ENCODE assay signal across 1 cellular context in the genomic region with DNA sequence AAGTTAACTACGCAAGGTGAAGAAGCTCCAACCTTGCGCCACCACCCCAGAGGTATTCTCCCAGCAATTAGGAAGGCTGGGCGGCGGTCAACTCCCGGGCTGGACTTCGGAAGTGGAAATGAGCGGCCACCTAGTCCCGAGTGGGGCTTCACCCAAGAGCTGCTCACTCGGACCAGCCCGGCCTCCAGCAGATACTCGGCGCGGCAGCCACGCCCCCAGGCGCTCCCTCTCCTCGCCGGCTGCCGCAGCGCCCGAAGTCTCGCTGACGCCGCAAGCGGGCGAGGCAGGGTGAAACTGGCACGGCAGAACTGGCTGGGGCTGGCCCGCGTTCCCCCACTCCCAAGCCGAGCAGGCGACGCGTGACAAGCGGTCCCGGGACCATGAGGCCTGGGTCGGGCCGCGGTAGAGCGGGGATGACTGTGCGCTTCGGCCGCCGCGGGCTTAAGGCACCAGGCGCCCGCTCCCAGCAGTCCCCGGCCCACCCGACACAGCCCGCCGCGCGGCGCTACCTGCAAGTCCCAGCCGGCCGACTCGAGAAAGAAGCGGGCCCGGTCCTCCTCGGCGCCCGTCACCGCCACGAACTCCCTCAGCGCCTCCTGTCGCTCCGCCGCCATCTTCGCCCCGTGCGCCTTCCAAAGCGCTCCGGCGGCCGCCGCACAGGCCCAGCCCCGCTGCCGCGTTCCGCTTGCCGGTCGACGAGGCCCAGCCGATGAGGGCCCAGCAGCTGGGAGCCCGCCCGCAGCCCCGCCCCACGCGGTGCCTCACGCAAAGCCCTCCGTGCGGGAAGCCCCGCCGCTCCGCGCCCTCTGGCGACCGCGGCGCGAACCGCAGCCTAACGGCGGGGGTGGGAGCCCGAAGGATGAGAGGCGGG.
TF ChIP-seq lines count a peak whose summit lies in the region.

A gene (minus strand): TSS at position 639 of the 871 bp plus-strand sequence. CDS start 25 bp downstream, at position 614.

TF ChIP-seq in HepG2, 621 proteins besides CTCF, POLR2A, EP300 and RAD21 (continued from another document and continues in another):
- TF ChIP-seq, protein P1, sequence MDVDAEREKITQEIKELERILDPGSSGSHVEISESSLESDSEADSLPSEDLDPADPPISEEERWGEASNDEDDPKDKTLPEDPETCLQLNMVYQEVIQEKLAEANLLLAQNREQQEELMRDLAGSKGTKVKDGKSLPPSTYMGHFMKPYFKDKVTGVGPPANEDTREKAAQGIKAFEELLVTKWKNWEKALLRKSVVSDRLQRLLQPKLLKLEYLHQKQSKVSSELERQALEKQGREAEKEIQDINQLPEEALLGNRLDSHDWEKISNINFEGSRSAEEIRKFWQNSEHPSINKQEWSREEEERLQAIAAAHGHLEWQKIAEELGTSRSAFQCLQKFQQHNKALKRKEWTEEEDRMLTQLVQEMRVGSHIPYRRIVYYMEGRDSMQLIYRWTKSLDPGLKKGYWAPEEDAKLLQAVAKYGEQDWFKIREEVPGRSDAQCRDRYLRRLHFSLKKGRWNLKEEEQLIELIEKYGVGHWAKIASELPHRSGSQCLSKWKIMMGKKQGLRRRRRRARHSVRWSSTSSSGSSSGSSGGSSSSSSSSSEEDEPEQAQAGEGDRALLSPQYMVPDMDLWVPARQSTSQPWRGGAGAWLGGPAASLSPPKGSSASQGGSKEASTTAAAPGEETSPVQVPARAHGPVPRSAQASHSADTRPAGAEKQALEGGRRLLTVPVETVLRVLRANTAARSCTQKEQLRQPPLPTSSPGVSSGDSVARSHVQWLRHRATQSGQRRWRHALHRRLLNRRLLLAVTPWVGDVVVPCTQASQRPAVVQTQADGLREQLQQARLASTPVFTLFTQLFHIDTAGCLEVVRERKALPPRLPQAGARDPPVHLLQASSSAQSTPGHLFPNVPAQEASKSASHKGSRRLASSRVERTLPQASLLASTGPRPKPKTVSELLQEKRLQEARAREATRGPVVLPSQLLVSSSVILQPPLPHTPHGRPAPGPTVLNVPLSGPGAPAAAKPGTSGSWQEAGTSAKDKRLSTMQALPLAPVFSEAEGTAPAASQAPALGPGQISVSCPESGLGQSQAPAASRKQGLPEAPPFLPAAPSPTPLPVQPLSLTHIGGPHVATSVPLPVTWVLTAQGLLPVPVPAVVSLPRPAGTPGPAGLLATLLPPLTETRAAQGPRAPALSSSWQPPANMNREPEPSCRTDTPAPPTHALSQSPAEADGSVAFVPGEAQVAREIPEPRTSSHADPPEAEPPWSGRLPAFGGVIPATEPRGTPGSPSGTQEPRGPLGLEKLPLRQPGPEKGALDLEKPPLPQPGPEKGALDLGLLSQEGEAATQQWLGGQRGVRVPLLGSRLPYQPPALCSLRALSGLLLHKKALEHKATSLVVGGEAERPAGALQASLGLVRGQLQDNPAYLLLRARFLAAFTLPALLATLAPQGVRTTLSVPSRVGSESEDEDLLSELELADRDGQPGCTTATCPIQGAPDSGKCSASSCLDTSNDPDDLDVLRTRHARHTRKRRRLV (CRISPR knock-in tag; IDR thresholded peaks at IDR 0.05), result no peak; the same call in 1 of the 2 replicates
- peak; percentile 94 for TF ChIP-seq MED1 (CRISPR knock-in tag; IDR thresholded peaks at IDR 0.05)
- TF ChIP-seq, protein P2, sequence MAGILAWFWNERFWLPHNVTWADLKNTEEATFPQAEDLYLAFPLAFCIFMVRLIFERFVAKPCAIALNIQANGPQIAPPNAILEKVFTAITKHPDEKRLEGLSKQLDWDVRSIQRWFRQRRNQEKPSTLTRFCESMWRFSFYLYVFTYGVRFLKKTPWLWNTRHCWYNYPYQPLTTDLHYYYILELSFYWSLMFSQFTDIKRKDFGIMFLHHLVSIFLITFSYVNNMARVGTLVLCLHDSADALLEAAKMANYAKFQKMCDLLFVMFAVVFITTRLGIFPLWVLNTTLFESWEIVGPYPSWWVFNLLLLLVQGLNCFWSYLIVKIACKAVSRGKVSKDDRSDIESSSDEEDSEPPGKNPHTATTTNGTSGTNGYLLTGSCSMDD (CRISPR knock-in tag; IDR thresholded peaks at IDR 0.05), result peak; percentile 96
- TF ChIP-seq, protein P3, sequence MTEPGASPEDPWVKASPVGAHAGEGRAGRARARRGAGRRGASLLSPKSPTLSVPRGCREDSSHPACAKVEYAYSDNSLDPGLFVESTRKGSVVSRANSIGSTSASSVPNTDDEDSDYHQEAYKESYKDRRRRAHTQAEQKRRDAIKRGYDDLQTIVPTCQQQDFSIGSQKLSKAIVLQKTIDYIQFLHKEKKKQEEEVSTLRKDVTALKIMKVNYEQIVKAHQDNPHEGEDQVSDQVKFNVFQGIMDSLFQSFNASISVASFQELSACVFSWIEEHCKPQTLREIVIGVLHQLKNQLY (CRISPR knock-in tag; IDR thresholded peaks at IDR 0.05), result no peak
- TF ChIP-seq, protein P4, sequence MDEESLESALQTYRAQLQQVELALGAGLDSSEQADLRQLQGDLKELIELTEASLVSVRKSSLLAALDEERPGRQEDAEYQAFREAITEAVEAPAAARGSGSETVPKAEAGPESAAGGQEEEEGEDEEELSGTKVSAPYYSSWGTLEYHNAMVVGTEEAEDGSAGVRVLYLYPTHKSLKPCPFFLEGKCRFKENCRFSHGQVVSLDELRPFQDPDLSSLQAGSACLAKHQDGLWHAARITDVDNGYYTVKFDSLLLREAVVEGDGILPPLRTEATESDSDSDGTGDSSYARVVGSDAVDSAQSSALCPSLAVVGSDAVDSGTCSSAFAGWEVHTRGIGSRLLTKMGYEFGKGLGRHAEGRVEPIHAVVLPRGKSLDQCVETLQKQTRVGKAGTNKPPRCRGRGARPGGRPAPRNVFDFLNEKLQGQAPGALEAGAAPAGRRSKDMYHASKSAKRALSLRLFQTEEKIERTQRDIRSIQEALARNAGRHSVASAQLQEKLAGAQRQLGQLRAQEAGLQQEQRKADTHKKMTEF (CRISPR knock-in tag; IDR thresholded peaks at IDR 0.05), result peak; percentile 94
- peak; percentile 97 for TF ChIP-seq IKZF4 (CRISPR knock-in tag; IDR thresholded peaks at IDR 0.05; ENCODE audit: borderline replicate concordance, low read depth, not compliant biosample characterization)
- peak; percentile 100 for TF ChIP-seq YEATS4 (CRISPR knock-in tag; IDR thresholded peaks at IDR 0.05; ENCODE audit: borderline replicate concordance)
- TF ChIP-seq, protein P5, sequence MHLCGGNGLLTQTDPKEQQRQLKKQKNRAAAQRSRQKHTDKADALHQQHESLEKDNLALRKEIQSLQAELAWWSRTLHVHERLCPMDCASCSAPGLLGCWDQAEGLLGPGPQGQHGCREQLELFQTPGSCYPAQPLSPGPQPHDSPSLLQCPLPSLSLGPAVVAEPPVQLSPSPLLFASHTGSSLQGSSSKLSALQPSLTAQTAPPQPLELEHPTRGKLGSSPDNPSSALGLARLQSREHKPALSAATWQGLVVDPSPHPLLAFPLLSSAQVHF (CRISPR knock-in tag; IDR thresholded peaks at IDR 0.05), result peak; percentile 94; the same call in 1 of the 2 replicates
- no peak; the same call in 1 of the 2 replicates for TF ChIP-seq MATR3 (CRISPR knock-in tag; IDR thresholded peaks at IDR 0.05)
- TF ChIP-seq MTF2 (CRISPR knock-in tag; IDR thresholded peaks at IDR 0.05; ENCODE audit: borderline replicate concordance), result peak; percentile 49; the same call in 1 of the 2 replicates
- 0 out of 2 replicates have a peak, but pooled peaks have one; percentile 55 for TF ChIP-seq HNRNPL (IDR thresholded peaks at IDR 0.05; ENCODE audit: low read depth, low read length)
- TF ChIP-seq XRCC5 (optimal IDR thresholded peaks at IDR 0.05; ENCODE audit: low read length), result peak; percentile 100
- TF ChIP-seq, protein P6, sequence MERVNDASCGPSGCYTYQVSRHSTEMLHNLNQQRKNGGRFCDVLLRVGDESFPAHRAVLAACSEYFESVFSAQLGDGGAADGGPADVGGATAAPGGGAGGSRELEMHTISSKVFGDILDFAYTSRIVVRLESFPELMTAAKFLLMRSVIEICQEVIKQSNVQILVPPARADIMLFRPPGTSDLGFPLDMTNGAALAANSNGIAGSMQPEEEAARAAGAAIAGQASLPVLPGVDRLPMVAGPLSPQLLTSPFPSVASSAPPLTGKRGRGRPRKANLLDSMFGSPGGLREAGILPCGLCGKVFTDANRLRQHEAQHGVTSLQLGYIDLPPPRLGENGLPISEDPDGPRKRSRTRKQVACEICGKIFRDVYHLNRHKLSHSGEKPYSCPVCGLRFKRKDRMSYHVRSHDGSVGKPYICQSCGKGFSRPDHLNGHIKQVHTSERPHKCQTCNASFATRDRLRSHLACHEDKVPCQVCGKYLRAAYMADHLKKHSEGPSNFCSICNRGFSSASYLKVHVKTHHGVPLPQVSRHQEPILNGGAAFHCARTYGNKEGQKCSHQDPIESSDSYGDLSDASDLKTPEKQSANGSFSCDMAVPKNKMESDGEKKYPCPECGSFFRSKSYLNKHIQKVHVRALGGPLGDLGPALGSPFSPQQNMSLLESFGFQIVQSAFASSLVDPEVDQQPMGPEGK (CRISPR knock-in tag; IDR thresholded peaks at IDR 0.05), result peak; percentile 92
- no peak for TF ChIP-seq RFX3 (CRISPR knock-in tag; IDR thresholded peaks at IDR 0.05)
- TF ChIP-seq TOPORS (CRISPR knock-in tag; IDR thresholded peaks at IDR 0.05), result peak; percentile 98
- TF ChIP-seq, protein P7, sequence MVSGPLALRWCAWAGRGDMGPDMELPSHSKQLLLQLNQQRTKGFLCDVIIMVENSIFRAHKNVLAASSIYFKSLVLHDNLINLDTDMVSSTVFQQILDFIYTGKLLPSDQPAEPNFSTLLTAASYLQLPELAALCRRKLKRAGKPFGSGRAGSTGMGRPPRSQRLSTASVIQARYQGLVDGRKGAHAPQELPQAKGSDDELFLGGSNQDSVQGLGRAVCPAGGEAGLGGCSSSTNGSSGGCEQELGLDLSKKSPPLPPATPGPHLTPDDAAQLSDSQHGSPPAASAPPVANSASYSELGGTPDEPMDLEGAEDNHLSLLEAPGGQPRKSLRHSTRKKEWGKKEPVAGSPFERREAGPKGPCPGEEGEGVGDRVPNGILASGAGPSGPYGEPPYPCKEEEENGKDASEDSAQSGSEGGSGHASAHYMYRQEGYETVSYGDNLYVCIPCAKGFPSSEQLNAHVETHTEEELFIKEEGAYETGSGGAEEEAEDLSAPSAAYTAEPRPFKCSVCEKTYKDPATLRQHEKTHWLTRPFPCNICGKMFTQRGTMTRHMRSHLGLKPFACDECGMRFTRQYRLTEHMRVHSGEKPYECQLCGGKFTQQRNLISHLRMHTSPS (CRISPR knock-in tag; IDR thresholded peaks at IDR 0.05; ENCODE audit: low read depth), result peak; percentile 69; the same call in 1 of the 2 replicates
- TF ChIP-seq ZNF605 (CRISPR knock-in tag; IDR thresholded peaks at IDR 0.05), result peak; percentile 95
- TF ChIP-seq ZNF383 (CRISPR knock-in tag; IDR thresholded peaks at IDR 0.05; ENCODE audit: borderline replicate concordance), result peak; percentile 98
- TF ChIP-seq PHF5A (CRISPR knock-in tag; IDR thresholded peaks at IDR 0.05; ENCODE audit: low read depth, unreplicated experiment), result peak; percentile 95
- TF ChIP-seq ZNF180 (CRISPR knock-in tag; IDR thresholded peaks at IDR 0.05; ENCODE audit: borderline replicate concordance, low read depth), result 0 out of 2 replicates have a peak, but pooled peaks have one; percentile 42
- no peak for TF ChIP-seq FOXA1 (IDR thresholded peaks at IDR 0.05)
- peak; percentile 50; the same call in 1 of the 2 replicates for TF ChIP-seq FOXA1 (CRISPR knock-in tag; IDR thresholded peaks at IDR 0.05)
- peak; percentile 75; the same call in 1 of the 2 replicates for TF ChIP-seq ZNF256 (CRISPR knock-in tag; conservative IDR thresholded peaks at IDR 0.05)
- peak; percentile 72; the same call in 1 of the 2 replicates for TF ChIP-seq YEATS2 (CRISPR knock-in tag; IDR thresholded peaks at IDR 0.05; ENCODE audit: borderline replicate concordance)
- peak; percentile 100 for TF ChIP-seq TARDBP (CRISPR knock-in tag; IDR thresholded peaks at IDR 0.05)
- TF ChIP-seq, protein P8, sequence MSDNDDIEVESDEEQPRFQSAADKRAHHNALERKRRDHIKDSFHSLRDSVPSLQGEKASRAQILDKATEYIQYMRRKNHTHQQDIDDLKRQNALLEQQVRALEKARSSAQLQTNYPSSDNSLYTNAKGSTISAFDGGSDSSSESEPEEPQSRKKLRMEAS (IDR thresholded peaks at IDR 0.05), result peak; percentile 90
- TF ChIP-seq, protein P9, sequence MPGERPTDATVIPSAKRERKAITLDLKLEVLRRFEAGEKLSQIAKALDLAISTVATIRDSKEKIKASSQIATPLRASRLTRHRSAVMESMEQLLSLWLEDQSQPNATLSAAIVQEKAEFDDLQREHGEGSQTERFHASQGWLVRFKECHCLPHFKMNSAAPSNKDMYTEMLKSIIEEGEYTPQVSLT (CRISPR knock-in tag; IDR thresholded peaks at IDR 0.05; ENCODE audit: borderline replicate concordance, low read depth), result peak; percentile 95; the same call in 1 of the 2 replicates
- TF ChIP-seq, protein P10, sequence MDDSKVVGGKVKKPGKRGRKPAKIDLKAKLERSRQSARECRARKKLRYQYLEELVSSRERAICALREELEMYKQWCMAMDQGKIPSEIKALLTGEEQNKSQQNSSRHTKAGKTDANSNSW (CRISPR knock-in tag; IDR thresholded peaks at IDR 0.05; ENCODE audit: borderline replicate concordance), result peak; percentile 97
- TF ChIP-seq RBFOX2 (IDR thresholded peaks at IDR 0.05; ENCODE audit: low read depth, low read length), result peak; percentile 98
- no peak for TF ChIP-seq TCF12 (IDR thresholded peaks at IDR 0.05)
- peak; percentile 98 for TF ChIP-seq TCF12 (CRISPR knock-in tag; IDR thresholded peaks at IDR 0.05)
- peak; percentile 98 for TF ChIP-seq ZIK1 (CRISPR knock-in tag; IDR thresholded peaks at IDR 0.05; ENCODE audit: borderline replicate concordance, low read depth)
- peak; percentile 99 for TF ChIP-seq ZNF766 (CRISPR knock-in tag; IDR thresholded peaks at IDR 0.05; ENCODE audit: borderline replicate concordance)
- peak; percentile 73; the same call in 1 of the 2 replicates for TF ChIP-seq DMAP1 (CRISPR knock-in tag; IDR thresholded peaks at IDR 0.05)
- TF ChIP-seq, protein P11, sequence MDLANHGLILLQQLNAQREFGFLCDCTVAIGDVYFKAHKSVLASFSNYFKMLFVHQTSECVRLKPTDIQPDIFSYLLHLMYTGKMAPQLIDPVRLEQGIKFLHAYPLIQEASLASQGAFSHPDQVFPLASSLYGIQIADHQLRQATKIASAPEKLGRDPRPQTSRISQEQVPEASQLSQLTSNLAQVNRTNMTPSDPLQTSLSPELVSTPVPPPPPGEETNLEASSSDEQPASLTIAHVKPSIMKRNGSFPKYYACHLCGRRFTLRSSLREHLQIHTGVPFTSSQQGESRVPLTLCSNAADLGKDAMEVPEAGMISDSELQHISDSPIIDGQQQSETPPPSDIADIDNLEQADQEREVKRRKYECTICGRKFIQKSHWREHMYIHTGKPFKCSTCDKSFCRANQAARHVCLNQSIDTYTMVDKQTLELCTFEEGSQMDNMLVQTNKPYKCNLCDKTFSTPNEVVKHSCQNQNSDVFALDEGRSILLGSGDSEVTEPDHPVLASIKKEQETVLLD (CRISPR knock-in tag; IDR thresholded peaks at IDR 0.05; ENCODE audit: low read depth), result peak; percentile 87
- TF ChIP-seq ZMAT3 (CRISPR knock-in tag; conservative IDR thresholded peaks at IDR 0.05), result peak; percentile 99
